ENCODE assay signal across 11 cellular contexts in genomic region chr9:134707031-134707680, GRCh38.
A peak's percentile ranks its signal among the peaks of the same experiment; 100 is the strongest.
DNase-seq lines count a peak whose midpoint lies in the region; ATAC-seq and TF ChIP-seq lines count a peak whose summit lies in the region.
"Had no signal": no experiment of that assay in that cellular context is flagged by ENCODE, and none has a peak within 500 bp of the region (broad histone marks: within the 10 kb centered on the region; RNA-seq: fewer than 3 reads in every experiment).

No MANE protein-coding gene starts in this region.

- peak overlapping the region; percentile 63 to 80 for H3K4ac ChIP-seq in mesenchymal stem cell (ENCODE audit: low read depth in 1 of 2, low read length in 2 of 2)

- H3K36me3 Mint-ChIP-seq in activated T-helper 17 cell treated with anti-CD3 and anti-CD28 coated beads, Interleukin-2, amount 50 U/mL, for 72 hours (ENCODE audit: low read depth) = no peaks in the 10 kb centered on the region
- no peaks in the 10 kb centered on the region for H3K36me3 Mint-ChIP-seq in activated CD8-positive, alpha-beta memory T cell treated with anti-CD3 and anti-CD28 coated beads, Interleukin-2, amount 10 ng/mL, durations not matched to agents 7 days and 5 days

- no peak overlapping the region for H3K4me3 Mint-ChIP-seq in activated T-helper 17 cell treated with anti-CD3 and anti-CD28 coated beads, Interleukin-2, amount 50 U/mL, for 72 hours
- no peak overlapping the region for H3K4me3 Mint-ChIP-seq in activated CD8-positive, alpha-beta memory T cell treated with anti-CD3 and anti-CD28 coated beads, Interleukin-2, amount 10 ng/mL, durations not matched to agents 7 days and 5 days

- DNase-seq in A172 (ENCODE audit: low spot score) = peak; percentile 38
- peak; percentile 97 for DNase-seq in NCI-H1436 (lab: John Stamatoyannopoulos, UW)
- DNase-seq in colonic mucosa = peak; percentile 68
- peak; percentile 98 for DNase-seq in mesenchymal stem cell
- DNase-seq in activated CD8-positive, alpha-beta memory T cell treated with anti-CD3 and anti-CD28 coated beads, Interleukin-2, amount 10 ng/mL, durations not matched to agents 7 days and 5 days = no peak
- DNase-seq: AML-193, PC-3 had no signal

- H3K4me2 ChIP-seq in mesenchymal stem cell (ENCODE audit: low read length, poor library complexity, severe bottlenecking) = no peak overlapping the region

- no peak overlapping the region for H3K4me3 ChIP-seq in colonic mucosa
- H3K4me3 ChIP-seq in mesenchymal stem cell (ENCODE audit: insufficient read depth in 1 of 2, low read depth in 1 of 2, low read length in 2 of 2) = no peak overlapping the region

- peak overlapping the region; percentile 76 to 91 for H3K18ac ChIP-seq in mesenchymal stem cell (ENCODE audit: low read depth in 1 of 2, low read length in 2 of 2)

- intact Hi-C loops in colonic mucosa (cut with DNase I) = no loop called here

- H3K4me1 Mint-ChIP-seq in activated T-helper 17 cell treated with anti-CD3 and anti-CD28 coated beads, Interleukin-2, amount 50 U/mL, for 72 hours = no peaks in the 10 kb centered on the region
- H3K4me1 Mint-ChIP-seq in activated CD8-positive, alpha-beta memory T cell treated with anti-CD3 and anti-CD28 coated beads, Interleukin-2, amount 10 ng/mL, durations not matched to agents 7 days and 5 days = no peaks in the 10 kb centered on the region

- peak overlapping the region; percentile 9 to 53 for H3K14ac ChIP-seq in mesenchymal stem cell (ENCODE audit: low read length in 2 of 2)

- no peaks in the 10 kb centered on the region for H3K27me3 Mint-ChIP-seq in activated T-helper 17 cell treated with anti-CD3 and anti-CD28 coated beads, Interleukin-2, amount 50 U/mL, for 72 hours
- no peaks in the 10 kb centered on the region for H3K27me3 Mint-ChIP-seq in activated CD8-positive, alpha-beta memory T cell treated with anti-CD3 and anti-CD28 coated beads, Interleukin-2, amount 10 ng/mL, durations not matched to agents 7 days and 5 days

- peak overlapping the region; percentile 79 for H4K8ac ChIP-seq in mesenchymal stem cell (ENCODE audit: low read length)

- H3K9ac ChIP-seq in colonic mucosa (ENCODE audit: low read depth in 2 of 2, low read length in 2 of 2) = no peak overlapping the region
- H3K9ac ChIP-seq in mesenchymal stem cell (ENCODE audit: low read length) = peak overlapping the region; percentile 79

- H2AK5ac ChIP-seq in mesenchymal stem cell (ENCODE audit: low read length, severe bottlenecking) = peak overlapping the region; percentile 33

- no peaks in the 10 kb centered on the region for H3K4me1 ChIP-seq in colonic mucosa
- peaks cover 44% of the 10 kb centered on the region for H3K4me1 ChIP-seq in mesenchymal stem cell (ENCODE audit: control insufficient read depth, insufficient read depth, low read depth, low read length)

- peak overlapping the region; percentile 8 for H2BK120ac ChIP-seq in mesenchymal stem cell (ENCODE audit: low read depth, low read length)

- peaks cover 31% of the 10 kb centered on the region for H3K79me1 ChIP-seq in mesenchymal stem cell (replicated peaks; ENCODE audit: low read length, poor library complexity, severe bottlenecking)

- no peak overlapping the region for H3K23ac ChIP-seq in mesenchymal stem cell (ENCODE audit: low read length in 2 of 2)

- H3K27ac ChIP-seq in colonic mucosa (peak overlapping the region; percentile 69), mesenchymal stem cell (ENCODE audit: low read length, poor library complexity, severe bottlenecking) (peak overlapping the region; percentile 14)

- H3K36me3 ChIP-seq in colonic mucosa = no peaks in the 10 kb centered on the region
- H3K36me3 ChIP-seq in mesenchymal stem cell (ENCODE audit: control insufficient read depth in 1 of 2, insufficient read depth in 2 of 2, low read depth in 1 of 2, low read length in 2 of 2) = peaks cover 43 to 71% of the 10 kb centered on the region in 2 experiments

- CTCF ChIA-PET in activated CD8-positive, alpha-beta memory T cell treated with anti-CD3 and anti-CD28 coated beads, Interleukin-2, amount 10 ng/mL, durations not matched to agents 7 days and 5 days (lab: Charles Lee) = no interaction called here

- H2AFZ ChIP-seq in mesenchymal stem cell (ENCODE audit: low read depth, low read length) = no peak overlapping the region

- peak overlapping the region; percentile 87 for H4K91ac ChIP-seq in mesenchymal stem cell (ENCODE audit: low read length)

- H3K9me3 Mint-ChIP-seq in activated T-helper 17 cell treated with anti-CD3 and anti-CD28 coated beads, Interleukin-2, amount 50 U/mL, for 72 hours = no peaks in the 10 kb centered on the region
- H3K9me3 Mint-ChIP-seq in activated CD8-positive, alpha-beta memory T cell treated with anti-CD3 and anti-CD28 coated beads, Interleukin-2, amount 10 ng/mL, durations not matched to agents 7 days and 5 days (ENCODE audit: low read depth) = no peaks in the 10 kb centered on the region

- H2BK15ac ChIP-seq in mesenchymal stem cell (ENCODE audit: low read depth, poor library complexity, severe bottlenecking) = peak overlapping the region; percentile 73

- peak overlapping the region in 1 of 2 experiments; percentile 88 for H2BK12ac ChIP-seq in mesenchymal stem cell (ENCODE audit: low read length in 2 of 2)

- no peaks in the 10 kb centered on the region for H3K9me3 ChIP-seq in colonic mucosa
- H3K9me3 ChIP-seq in mesenchymal stem cell (ENCODE audit: control insufficient read depth, low read length) = no peaks in the 10 kb centered on the region

- WGBS in mesenchymal stem cell = 49% methylated on average over 16 of the region's 19 CpGs

- H3K27me3 ChIP-seq in colonic mucosa (no peaks in the 10 kb centered on the region), mesenchymal stem cell (ENCODE audit: control insufficient read depth in 1 of 2, insufficient read depth in 1 of 2, low read length in 2 of 2) (no peaks in the 10 kb centered on the region)

- H2BK5ac ChIP-seq in mesenchymal stem cell (ENCODE audit: low read depth, low read length, poor library complexity, severe bottlenecking) = no peak overlapping the region

- TF ChIP-seq CTCF in colonic mucosa (IDR thresholded peaks at IDR 0.05) = no peak

- no peak overlapping the region for H3K27ac Mint-ChIP-seq in activated T-helper 17 cell treated with anti-CD3 and anti-CD28 coated beads, Interleukin-2, amount 50 U/mL, for 72 hours
- H3K27ac Mint-ChIP-seq in activated CD8-positive, alpha-beta memory T cell treated with anti-CD3 and anti-CD28 coated beads, Interleukin-2, amount 10 ng/mL, durations not matched to agents 7 days and 5 days = no peak overlapping the region

- ATAC-seq in GM18517 (IDR thresholded peaks at IDR 0.05; ENCODE audit: unreplicated experiment) = no peak
- ATAC-seq in activated T-helper 17 cell treated with anti-CD3 and anti-CD28 coated beads, Interleukin-2, amount 50 U/mL, for 72 hours (replicated peaks) = no peak
- no peak for ATAC-seq in activated CD8-positive, alpha-beta memory T cell treated with anti-CD3 and anti-CD28 coated beads, Interleukin-2, amount 10 ng/mL, durations not matched to agents 7 days and 5 days
- ATAC-seq in GM21447 (IDR thresholded peaks at IDR 0.05; ENCODE audit: unreplicated experiment) = no peak
- ATAC-seq: HCT116, PC-3 had no signal
